Comparison of ENCODE assay signal across 1 cellular context in the genomic region with DNA sequence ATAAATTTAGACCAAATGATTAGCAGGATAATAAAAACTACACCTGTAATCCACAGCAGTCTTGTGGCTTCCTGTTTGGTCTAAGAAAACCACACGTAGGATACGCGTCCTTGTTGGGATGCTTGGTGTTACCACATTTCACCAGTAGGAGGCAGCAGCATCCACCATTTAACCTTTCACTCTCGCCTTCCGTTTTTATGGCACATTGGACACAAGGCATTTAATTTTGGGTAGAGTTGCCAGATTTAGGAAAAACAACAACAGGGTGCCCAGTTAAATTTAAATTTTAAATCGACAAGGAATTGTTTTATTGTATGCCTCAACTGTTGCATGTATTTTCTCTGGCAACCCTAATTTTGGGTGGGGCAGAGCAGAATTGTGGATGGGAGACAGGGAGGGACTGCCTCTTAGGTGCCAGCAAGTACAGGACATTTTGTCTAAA.
A peak's percentile ranks its signal among the peaks of the same experiment; 100 is the strongest.
TF ChIP-seq lines count a peak whose summit lies in the region.

No MANE protein-coding gene starts in this region.

TF ChIP-seq in K562, 482 proteins besides CTCF, POLR2A, EP300 and RAD21 (continued from another document):
- TF ChIP-seq, protein P1, sequence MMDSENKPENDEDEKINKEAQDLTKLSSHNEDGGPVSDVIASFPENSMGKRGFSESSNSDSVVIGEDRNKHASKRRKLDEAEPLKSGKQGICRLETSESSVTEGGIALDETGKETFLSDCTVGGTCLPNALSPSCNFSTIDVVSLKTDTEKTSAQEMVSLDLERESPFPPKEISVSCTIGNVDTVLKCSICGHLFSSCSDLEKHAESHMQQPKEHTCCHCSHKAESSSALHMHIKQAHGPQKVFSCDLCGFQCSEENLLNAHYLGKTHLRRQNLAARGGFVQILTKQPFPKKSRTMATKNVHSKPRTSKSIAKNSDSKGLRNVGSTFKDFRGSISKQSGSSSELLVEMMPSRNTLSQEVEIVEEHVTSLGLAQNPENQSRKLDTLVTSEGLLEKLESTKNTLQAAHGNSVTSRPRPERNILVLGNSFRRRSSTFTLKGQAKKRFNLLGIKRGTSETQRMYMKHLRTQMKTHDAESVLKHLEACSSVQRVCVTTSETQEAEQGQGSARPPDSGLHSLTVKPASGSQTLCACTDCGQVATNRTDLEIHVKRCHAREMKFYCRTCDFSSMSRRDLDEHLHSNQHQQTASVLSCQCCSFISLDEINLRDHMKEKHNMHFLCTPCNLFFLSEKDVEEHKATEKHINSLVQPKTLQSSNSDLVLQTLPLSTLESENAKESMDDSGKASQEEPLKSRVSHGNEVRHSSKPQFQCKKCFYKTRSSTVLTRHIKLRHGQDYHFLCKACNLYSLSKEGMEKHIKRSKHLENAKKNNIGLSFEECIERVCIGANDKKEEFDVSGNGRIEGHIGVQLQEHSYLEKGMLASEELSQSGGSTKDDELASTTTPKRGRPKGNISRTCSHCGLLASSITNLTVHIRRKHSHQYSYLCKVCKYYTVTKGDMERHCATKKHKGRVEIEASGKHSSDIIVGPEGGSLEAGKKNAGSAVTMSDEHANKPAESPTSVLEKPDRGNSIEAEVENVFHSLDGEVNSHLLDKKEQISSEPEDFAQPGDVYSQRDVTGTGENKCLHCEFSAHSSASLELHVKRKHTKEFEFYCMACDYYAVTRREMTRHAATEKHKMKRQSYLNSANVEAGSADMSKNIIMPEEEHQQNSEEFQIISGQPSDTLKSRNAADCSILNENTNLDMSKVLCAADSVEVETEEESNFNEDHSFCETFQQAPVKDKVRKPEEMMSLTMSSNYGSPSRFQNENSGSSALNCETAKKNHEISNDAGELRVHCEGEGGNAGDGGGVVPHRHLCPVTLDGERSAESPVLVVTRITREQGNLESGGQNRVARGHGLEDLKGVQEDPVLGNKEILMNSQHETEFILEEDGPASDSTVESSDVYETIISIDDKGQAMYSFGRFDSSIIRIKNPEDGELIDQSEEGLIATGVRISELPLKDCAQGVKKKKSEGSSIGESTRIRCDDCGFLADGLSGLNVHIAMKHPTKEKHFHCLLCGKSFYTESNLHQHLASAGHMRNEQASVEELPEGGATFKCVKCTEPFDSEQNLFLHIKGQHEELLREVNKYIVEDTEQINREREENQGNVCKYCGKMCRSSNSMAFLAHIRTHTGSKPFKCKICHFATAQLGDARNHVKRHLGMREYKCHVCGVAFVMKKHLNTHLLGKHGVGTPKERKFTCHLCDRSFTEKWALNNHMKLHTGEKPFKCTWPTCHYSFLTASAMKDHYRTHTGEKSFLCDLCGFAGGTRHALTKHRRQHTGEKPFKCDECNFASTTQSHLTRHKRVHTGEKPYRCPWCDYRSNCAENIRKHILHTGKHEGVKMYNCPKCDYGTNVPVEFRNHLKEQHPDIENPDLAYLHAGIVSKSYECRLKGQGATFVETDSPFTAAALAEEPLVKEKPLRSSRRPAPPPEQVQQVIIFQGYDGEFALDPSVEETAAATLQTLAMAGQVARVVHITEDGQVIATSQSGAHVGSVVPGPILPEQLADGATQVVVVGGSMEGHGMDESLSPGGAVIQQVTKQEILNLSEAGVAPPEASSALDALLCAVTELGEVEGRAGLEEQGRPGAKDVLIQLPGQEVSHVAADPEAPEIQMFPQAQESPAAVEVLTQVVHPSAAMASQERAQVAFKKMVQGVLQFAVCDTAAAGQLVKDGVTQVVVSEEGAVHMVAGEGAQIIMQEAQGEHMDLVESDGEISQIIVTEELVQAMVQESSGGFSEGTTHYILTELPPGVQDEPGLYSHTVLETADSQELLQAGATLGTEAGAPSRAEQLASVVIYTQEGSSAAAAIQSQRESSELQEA (IDR thresholded peaks at IDR 0.05; ENCODE audit: low read depth), result no peak
- no peak for TF ChIP-seq MTA1 (IDR thresholded peaks at IDR 0.05; ENCODE audit: borderline replicate concordance)
- TF ChIP-seq POLR2G (IDR thresholded peaks at IDR 0.05; ENCODE audit: low read depth, low read length), result no peak
- TF ChIP-seq NBN (IDR thresholded peaks at IDR 0.05; ENCODE audit: low read depth), result 0 out of 2 replicates have a peak, but pooled peaks have one; percentile 22
- TF ChIP-seq, protein P2, sequence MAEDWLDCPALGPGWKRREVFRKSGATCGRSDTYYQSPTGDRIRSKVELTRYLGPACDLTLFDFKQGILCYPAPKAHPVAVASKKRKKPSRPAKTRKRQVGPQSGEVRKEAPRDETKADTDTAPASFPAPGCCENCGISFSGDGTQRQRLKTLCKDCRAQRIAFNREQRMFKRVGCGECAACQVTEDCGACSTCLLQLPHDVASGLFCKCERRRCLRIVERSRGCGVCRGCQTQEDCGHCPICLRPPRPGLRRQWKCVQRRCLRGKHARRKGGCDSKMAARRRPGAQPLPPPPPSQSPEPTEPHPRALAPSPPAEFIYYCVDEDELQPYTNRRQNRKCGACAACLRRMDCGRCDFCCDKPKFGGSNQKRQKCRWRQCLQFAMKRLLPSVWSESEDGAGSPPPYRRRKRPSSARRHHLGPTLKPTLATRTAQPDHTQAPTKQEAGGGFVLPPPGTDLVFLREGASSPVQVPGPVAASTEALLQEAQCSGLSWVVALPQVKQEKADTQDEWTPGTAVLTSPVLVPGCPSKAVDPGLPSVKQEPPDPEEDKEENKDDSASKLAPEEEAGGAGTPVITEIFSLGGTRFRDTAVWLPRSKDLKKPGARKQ (CRISPR knock-in tag; IDR thresholded peaks at IDR 0.05), result no peak
- TF ChIP-seq, protein P3, sequence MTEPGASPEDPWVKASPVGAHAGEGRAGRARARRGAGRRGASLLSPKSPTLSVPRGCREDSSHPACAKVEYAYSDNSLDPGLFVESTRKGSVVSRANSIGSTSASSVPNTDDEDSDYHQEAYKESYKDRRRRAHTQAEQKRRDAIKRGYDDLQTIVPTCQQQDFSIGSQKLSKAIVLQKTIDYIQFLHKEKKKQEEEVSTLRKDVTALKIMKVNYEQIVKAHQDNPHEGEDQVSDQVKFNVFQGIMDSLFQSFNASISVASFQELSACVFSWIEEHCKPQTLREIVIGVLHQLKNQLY (CRISPR knock-in tag; conservative IDR thresholded peaks at IDR 0.05), result no peak
- TF ChIP-seq, protein P4, sequence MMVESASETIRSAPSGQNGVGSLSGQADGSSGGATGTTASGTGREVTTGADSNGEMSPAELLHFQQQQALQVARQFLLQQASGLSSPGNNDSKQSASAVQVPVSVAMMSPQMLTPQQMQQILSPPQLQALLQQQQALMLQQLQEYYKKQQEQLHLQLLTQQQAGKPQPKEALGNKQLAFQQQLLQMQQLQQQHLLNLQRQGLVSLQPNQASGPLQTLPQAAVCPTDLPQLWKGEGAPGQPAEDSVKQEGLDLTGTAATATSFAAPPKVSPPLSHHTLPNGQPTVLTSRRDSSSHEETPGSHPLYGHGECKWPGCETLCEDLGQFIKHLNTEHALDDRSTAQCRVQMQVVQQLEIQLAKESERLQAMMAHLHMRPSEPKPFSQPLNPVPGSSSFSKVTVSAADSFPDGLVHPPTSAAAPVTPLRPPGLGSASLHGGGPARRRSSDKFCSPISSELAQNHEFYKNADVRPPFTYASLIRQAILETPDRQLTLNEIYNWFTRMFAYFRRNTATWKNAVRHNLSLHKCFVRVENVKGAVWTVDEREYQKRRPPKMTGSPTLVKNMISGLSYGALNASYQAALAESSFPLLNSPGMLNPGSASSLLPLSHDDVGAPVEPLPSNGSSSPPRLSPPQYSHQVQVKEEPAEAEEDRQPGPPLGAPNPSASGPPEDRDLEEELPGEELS (CRISPR knock-in tag; IDR thresholded peaks at IDR 0.05; ENCODE audit: borderline replicate concordance), result no peak
- 0 out of 2 replicates have a peak, but pooled peaks have one; percentile 18 for TF ChIP-seq ATF7 (IDR thresholded peaks at IDR 0.05)
- TF ChIP-seq FOXK2 (conservative IDR thresholded peaks at IDR 0.05 in 1 of 2, IDR thresholded peaks at IDR 0.05 in 1 of 2; ENCODE audit: low read depth in 2 of 2), result peak in 1 of 2 experiments; percentile 48; a peak in 2 of 4 replicates
- no peak for TF ChIP-seq ZNF764 (CRISPR knock-in tag; IDR thresholded peaks at IDR 0.05; ENCODE audit: low read depth)
- no peak for TF ChIP-seq NONO (IDR thresholded peaks at IDR 0.05; ENCODE audit: low read depth in 2 of 2, low read length in 1 of 2)
- TF ChIP-seq NR2F6 (CRISPR knock-in tag; IDR thresholded peaks at IDR 0.05), result no peak
- TF ChIP-seq CC2D1A (IDR thresholded peaks at IDR 0.05), result peak; percentile 68; the same call in 1 of the 2 replicates
- TF ChIP-seq, protein P5, sequence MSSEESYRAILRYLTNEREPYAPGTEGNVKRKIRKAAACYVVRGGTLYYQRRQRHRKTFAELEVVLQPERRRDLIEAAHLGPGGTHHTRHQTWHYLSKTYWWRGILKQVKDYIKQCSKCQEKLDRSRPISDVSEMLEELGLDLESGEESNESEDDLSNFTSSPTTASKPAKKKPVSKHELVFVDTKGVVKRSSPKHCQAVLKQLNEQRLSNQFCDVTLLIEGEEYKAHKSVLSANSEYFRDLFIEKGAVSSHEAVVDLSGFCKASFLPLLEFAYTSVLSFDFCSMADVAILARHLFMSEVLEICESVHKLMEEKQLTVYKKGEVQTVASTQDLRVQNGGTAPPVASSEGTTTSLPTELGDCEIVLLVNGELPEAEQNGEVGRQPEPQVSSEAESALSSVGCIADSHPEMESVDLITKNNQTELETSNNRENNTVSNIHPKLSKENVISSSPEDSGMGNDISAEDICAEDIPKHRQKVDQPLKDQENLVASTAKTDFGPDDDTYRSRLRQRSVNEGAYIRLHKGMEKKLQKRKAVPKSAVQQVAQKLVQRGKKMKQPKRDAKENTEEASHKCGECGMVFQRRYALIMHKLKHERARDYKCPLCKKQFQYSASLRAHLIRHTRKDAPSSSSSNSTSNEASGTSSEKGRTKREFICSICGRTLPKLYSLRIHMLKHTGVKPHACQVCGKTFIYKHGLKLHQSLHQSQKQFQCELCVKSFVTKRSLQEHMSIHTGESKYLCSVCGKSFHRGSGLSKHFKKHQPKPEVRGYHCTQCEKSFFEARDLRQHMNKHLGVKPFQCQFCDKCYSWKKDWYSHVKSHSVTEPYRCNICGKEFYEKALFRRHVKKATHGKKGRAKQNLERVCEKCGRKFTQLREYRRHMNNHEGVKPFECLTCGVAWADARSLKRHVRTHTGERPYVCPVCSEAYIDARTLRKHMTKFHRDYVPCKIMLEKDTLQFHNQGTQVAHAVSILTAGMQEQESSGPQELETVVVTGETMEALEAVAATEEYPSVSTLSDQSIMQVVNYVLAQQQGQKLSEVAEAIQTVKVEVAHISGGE (CRISPR knock-in tag; IDR thresholded peaks at IDR 0.05), result no peak
- no peak for TF ChIP-seq ZFP30 (CRISPR knock-in tag; IDR thresholded peaks at IDR 0.05; ENCODE audit: borderline replicate concordance)
- peak; percentile 72 for TF ChIP-seq SMAD4 (CRISPR knock-in tag; conservative IDR thresholded peaks at IDR 0.05)
- 0 out of 2 replicates have a peak, but pooled peaks have one; percentile 27 for TF ChIP-seq RB1 (IDR thresholded peaks at IDR 0.05; ENCODE audit: low read depth)
- TF ChIP-seq, protein P6, sequence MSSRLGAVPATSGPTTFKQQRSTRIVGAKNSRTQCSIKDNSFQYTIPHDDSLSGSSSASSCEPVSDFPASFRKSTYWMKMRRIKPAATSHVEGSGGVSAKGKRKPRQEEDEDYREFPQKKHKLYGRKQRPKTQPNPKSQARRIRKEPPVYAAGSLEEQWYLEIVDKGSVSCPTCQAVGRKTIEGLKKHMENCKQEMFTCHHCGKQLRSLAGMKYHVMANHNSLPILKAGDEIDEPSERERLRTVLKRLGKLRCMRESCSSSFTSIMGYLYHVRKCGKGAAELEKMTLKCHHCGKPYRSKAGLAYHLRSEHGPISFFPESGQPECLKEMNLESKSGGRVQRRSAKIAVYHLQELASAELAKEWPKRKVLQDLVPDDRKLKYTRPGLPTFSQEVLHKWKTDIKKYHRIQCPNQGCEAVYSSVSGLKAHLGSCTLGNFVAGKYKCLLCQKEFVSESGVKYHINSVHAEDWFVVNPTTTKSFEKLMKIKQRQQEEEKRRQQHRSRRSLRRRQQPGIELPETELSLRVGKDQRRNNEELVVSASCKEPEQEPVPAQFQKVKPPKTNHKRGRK (tag; IDR thresholded peaks at IDR 0.05), result no peak
- TF ChIP-seq, protein P7, sequence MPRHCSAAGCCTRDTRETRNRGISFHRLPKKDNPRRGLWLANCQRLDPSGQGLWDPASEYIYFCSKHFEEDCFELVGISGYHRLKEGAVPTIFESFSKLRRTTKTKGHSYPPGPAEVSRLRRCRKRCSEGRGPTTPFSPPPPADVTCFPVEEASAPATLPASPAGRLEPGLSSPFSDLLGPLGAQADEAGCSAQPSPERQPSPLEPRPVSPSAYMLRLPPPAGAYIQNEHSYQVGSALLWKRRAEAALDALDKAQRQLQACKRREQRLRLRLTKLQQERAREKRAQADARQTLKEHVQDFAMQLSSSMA (CRISPR knock-in tag; IDR thresholded peaks at IDR 0.05), result no peak
